In genomic region chr22:22692707-22693530, GRCh38 we compare ENCODE assay signal across 1 cellular context.
TF ChIP-seq lines count a peak whose summit lies in the region.

No MANE protein-coding gene starts in this region.

TF ChIP-seq in HCT116, 20 proteins besides CTCF, POLR2A, EP300 and RAD21 (continued from another document):
- TF ChIP-seq ZBTB33 (IDR thresholded peaks at IDR 0.05; ENCODE audit: extremely low read depth, insufficient replicate concordance, low read length) (no peak), SIN3A (IDR thresholded peaks at IDR 0.05; ENCODE audit: low read depth) (no peak), ZFX (IDR thresholded peaks at IDR 0.05) (no peak)
